ENCODE assay signal across 8 cellular contexts in genomic region chr4:26861434-26862186, GRCh38. TPM values are rescaled to one million over a fixed set of nuclear protein-coding genes. Genes with fewer than 3 reads are reported as not detected.
DNase-seq lines count a peak whose midpoint lies in the region; ATAC-seq and TF ChIP-seq lines count a peak whose summit lies in the region.

No MANE protein-coding gene starts in this region.

- H3K4me1 ChIP-seq in HUES6 (ENCODE audit: control insufficient read depth, insufficient read depth, low read length) (peaks cover 53% of the 10 kb centered on the region), Peyer's patch (peaks cover 0 to 45% (median 8%) of the 10 kb centered on the region in 4 donors), neuron (ENCODE audit: insufficient read depth, low read length) (peaks cover 33% of the 10 kb centered on the region)

- H3K4me3 ChIP-seq in HUES6 (ENCODE audit: low read depth, low read length) (peak overlapping the region; percentile 91), Peyer's patch (peak overlapping the region; percentile 83 to 96 (median 90)), fibroblast of villous mesenchyme (ENCODE audit: low read depth, low read length) (peak overlapping the region; percentile 79), neuron (ENCODE audit: low read length) (peak overlapping the region; percentile 82)

- H2AFZ ChIP-seq in neuron (ENCODE audit: low read depth, low read length) = peak overlapping the region; percentile 94

- H3K9ac ChIP-seq in HUES6 (ENCODE audit: low read length) = peak overlapping the region; percentile 66

- H3K36me3 ChIP-seq in HUES6 (ENCODE audit: control insufficient read depth, insufficient read depth, low read length) = no peaks in the 10 kb centered on the region
- no peaks in the 10 kb centered on the region for H3K36me3 ChIP-seq in Peyer's patch
- no peaks in the 10 kb centered on the region for H3K36me3 ChIP-seq in neuron (ENCODE audit: insufficient read depth, low read length)

- peak; percentile 22 to 54 for TF ChIP-seq POLR2A in Peyer's patch (IDR thresholded peaks at IDR 0.05)

- DNase-seq in D341Med (ENCODE audit: low spot score) (peak; percentile 65), Peyer's patch (peak; percentile 84 to 92 (median 85)), fibroblast of villous mesenchyme (ENCODE audit: low read depth) (peak; percentile 68), superior temporal gyrus (ENCODE audit: extremely low spot score) (peak; percentile 61)
- peak; percentile 68 for DNase-seq in activated effector memory CD4-positive, alpha-beta T cell treated with Interleukin-2 at 50 U/mL for 16 hours

- no peaks in the 10 kb centered on the region for H3K9me3 ChIP-seq in HUES6 (ENCODE audit: control insufficient read depth, insufficient read depth, low read depth, low read length)
- H3K9me3 ChIP-seq in Peyer's patch = no peaks in the 10 kb centered on the region
- no peaks in the 10 kb centered on the region for H3K9me3 ChIP-seq in neuron (ENCODE audit: low read length)

- H3K27me3 ChIP-seq in HUES6 (ENCODE audit: control insufficient read depth, insufficient read depth, low read length) (peaks cover 12% of the 10 kb centered on the region; the same call in 1 of the 2 replicates), Peyer's patch (no peaks in the 10 kb centered on the region), neuron (ENCODE audit: insufficient read depth, low read length) (no peaks in the 10 kb centered on the region)

- H3K27ac ChIP-seq in HUES6 (ENCODE audit: low read depth, low read length) (no peak overlapping the region), Peyer's patch (peak overlapping the region; percentile 96 to 100 (median 98))

- TF ChIP-seq CTCF in Peyer's patch (IDR thresholded peaks at IDR 0.05) (no peak), fibroblast of villous mesenchyme (IDR thresholded peaks at IDR 0.05; ENCODE audit: insufficient read depth, low read depth, low read length) (no peak)

- peak; percentile 36 for ATAC-seq in GM21423 (IDR thresholded peaks at IDR 0.05; ENCODE audit: unreplicated experiment)

RNA-seq across cellular contexts. Expression of gene STIM2, which starts 1.0 kb away (rescaled TPM):
- total RNA-seq in Peyer's patch = 10 to 100 TPM; 35.7 to 82.5 (median 39.2) TPM
- 18.7 and 21.6 TPM in 2 replicates for total RNA-seq in fibroblast of villous mesenchyme
